Comparison of ENCODE assay signal across 34 cellular contexts in the genomic region with DNA sequence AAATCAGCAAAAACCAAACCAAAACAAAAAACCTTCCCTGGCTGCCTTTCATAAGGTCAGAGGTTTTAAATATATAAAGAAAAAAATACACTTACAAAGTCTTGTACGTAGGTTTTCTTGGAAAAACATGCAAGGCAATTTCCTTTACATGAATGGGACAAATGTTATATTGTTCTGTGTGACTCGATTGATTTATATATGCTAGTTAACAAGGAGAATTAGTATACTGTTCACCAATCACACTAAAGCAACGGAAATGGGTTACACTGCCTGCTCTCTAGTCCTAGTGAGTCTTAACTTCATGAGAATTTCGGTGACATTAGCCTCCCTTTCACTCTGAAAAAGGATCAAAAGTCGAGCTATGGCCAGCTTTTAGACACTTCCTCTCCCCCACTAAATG. TPM values are rescaled to one million over a fixed set of nuclear protein-coding genes. Genes with fewer than 3 reads are reported as not detected.
"Had no signal": no experiment of that assay in that cellular context is flagged by ENCODE, and none has a peak within 500 bp of the region (broad histone marks: within the 10 kb centered on the region; RNA-seq: fewer than 3 reads in every experiment).

No MANE protein-coding gene starts in this region.

- ATAC-seq: activated CD8-positive, alpha-beta T cell treated with anti-CD3 and anti-CD28 coated beads for 36 hours; activated naive CD4-positive, alpha-beta T cell treated with anti-CD3 and anti-CD28 coated beads, Interleukin-2, amount 50 U/mL, for 72 hours; body of pancreas had no signal

- H3K36me3 ChIP-seq: adrenal gland, brain microvascular endothelial cell, breast epithelium had no signal

- H3K27ac ChIP-seq: adrenal gland, body of pancreas, brain microvascular endothelial cell, breast epithelium, VCaP had no signal

- FAIRE-seq: astrocyte, TTC549 had no signal

- H3K4me1 ChIP-seq: breast epithelium had no signal

- H3K4me3 ChIP-seq: adrenal gland, body of pancreas, breast epithelium had no signal

- H3K27me3 ChIP-seq: adrenal gland, body of pancreas, brain microvascular endothelial cell, breast epithelium had no signal

- H3K9me3 ChIP-seq: adrenal gland, body of pancreas, breast epithelium had no signal

- DNase-seq: activated B cell treated with CpG ODN at 0.5 μM for 24 hours; activated CD4-positive, alpha-beta memory T cell treated with anti-CD3 and anti-CD28 coated beads for 36 hours; activated CD4-positive, alpha-beta T cell treated with anti-CD3 and anti-CD28 coated beads for 4 hours; activated CD4-positive, alpha-beta T cell treated with anti-CD3 and anti-CD28 coated beads, Interleukin-2, amount 10 ng/mL, durations not matched to agents 24 days and 14 days; activated CD4-positive, alpha-beta T cell treated with anti-CD3 and anti-CD28 coated beads, Interleukin-2, amount 50 U/mL, for 1 hour; activated CD4-positive, alpha-beta T cell treated with anti-CD3 and anti-CD28 coated beads, Interleukin-2, amount 50 U/mL, for 4 hours; activated CD4-positive, CD25-positive, alpha-beta regulatory T cell treated with anti-CD3 and anti-CD28 coated beads, Interleukin-2, amount 50 U/mL, for 72 hours; activated CD8-positive, alpha-beta memory T cell treated with anti-CD3 and anti-CD28 coated beads, Interleukin-2, amount 50 U/mL, for 4 hours; activated CD8-positive, alpha-beta T cell treated with anti-CD3 and anti-CD28 coated beads for 36 hours; activated effector memory CD4-positive, alpha-beta T cell treated with anti-CD3 and anti-CD28 coated beads, Interleukin-2, amount 50 U/mL, for 16 hours; activated gamma-delta T cell treated with Interleukin-2 at 50 U/mL for 16 hours; activated naive CD4-positive, alpha-beta T cell; activated naive CD4-positive, alpha-beta T cell treated with anti-CD3 and anti-CD28 coated beads for 36 hours; activated naive CD4-positive, alpha-beta T cell treated with anti-CD3 and anti-CD28 coated beads, Interleukin-2, amount 50 U/mL, for 16 hours; activated naive CD8-positive, alpha-beta T cell treated with anti-CD3 and anti-CD28 coated beads for 36 hours; activated T-cell treated with anti-CD3 and anti-CD28 coated beads for 4 hours; activated T-cell treated with anti-CD3 and anti-CD28 coated beads, Interleukin-2, amount 50 U/mL, for 1 hour; activated T-cell treated with anti-CD3 and anti-CD28 coated beads, Interleukin-2, amount 50 U/mL, for 4 hours; activated T-cell treated with anti-CD3 and anti-CD28 coated beads, Interleukin-2, amount 50 U/mL, for 72 hours; adrenal gland; amniotic stem cell; aorta; body of pancreas; brain microvascular endothelial cell; central memory CD4-positive, alpha-beta T cell; T-helper 1 cell; T-helper 2 cell; T-helper 9 cell had no signal

RNA-seq across cellular contexts. Expression of gene SOWAHA, which starts 47.6 kb away (rescaled TPM):
- total RNA-seq: activated B cell treated with CpG ODN at 0.5 μM for 24 hours; activated CD4-positive, alpha-beta memory T cell treated with anti-CD3 and anti-CD28 coated beads for 36 hours; activated CD8-positive, alpha-beta T cell treated with anti-CD3 and anti-CD28 coated beads for 36 hours; activated naive CD4-positive, alpha-beta T cell treated with anti-CD3 and anti-CD28 coated beads for 36 hours; activated naive CD4-positive, alpha-beta T cell treated with anti-CD3 and anti-CD28 coated beads, Interleukin-2, amount 50 U/mL, for 72 hours; activated T-cell treated with anti-CD3 and anti-CD28 coated beads, Interleukin-2, amount 50 U/mL, for 72 hours; activated T-helper 17 cell treated with anti-CD3 and anti-CD28 coated beads, Interleukin-2, amount 50 U/mL, for 72 hours had no signal
